9 cellular contexts compared by ENCODE assay signal in the genomic region with DNA sequence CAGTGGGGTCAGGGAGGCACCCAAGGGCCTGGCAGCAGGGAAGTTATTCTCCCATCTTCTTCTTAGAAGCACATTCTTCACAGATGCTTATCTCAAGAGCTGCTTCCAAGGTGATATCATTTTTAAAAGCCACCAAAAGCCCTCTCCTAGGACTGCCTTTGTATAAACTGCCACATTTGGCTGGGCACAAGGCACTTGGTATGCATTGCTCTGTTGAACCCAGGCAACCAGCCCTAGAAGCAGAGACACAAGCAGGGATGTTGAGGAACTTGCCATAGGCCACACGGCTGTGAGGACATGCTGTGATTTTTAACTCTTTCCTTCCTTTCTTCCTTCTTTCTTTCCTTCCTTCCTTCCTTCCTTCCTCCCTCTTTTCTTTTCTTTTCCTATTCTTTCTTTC. TPM values are rescaled to one million over a fixed set of nuclear protein-coding genes. Genes with fewer than 3 reads are reported as not detected.
"Had no signal": no experiment of that assay in that cellular context is flagged by ENCODE, and none has a peak within 500 bp of the region (broad histone marks: within the 10 kb centered on the region; RNA-seq: fewer than 3 reads in every experiment).

No MANE protein-coding gene starts in this region.

- H3K4me1 Mint-ChIP-seq: IgD-negative memory B cell had no signal

- H3K9me3 Mint-ChIP-seq: GM23338, H9, HFFc6 had no signal

- H3K27ac Mint-ChIP-seq: GM23338, HFFc6, IgD-negative memory B cell had no signal

- ATAC-seq: GM23338, HepG2 had no signal

- H3K4me3 ChIP-seq: GM23338 had no signal

- DNase-seq: H9, HCEC 1CT, HFFc6, KBM-7 had no signal

- H3K4me3 Mint-ChIP-seq: GM23338, H9, HFFc6, IgD-negative memory B cell had no signal

- H3K27ac ChIP-seq: HL-60 had no signal

RNA-seq across cellular contexts. Expression of a gene that starts 7.4 kb away (rescaled TPM):
- total RNA-seq: H9, HepG2, HFFc6, HT1080 had no signal
- polyA plus RNA-seq: HepG2, IgD-negative memory B cell had no signal
